In the genomic region with DNA sequence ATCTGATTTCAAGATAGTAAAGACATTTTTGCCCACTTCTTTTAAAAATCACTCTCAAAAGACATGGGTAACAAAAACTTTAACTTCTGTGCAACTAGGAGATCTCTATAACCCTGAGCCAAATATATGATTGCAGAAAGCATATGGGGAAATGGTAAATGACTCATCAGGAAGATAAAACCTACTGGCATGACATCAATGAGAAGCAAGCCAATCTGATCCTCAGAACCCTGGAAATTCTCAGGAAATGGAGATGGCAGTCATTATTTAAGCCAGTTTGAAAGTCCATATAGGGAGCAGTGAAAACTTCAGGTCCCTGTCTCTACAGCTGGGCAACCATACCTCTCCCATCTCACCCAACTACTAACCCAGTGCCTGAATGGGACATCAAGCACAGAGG, we compare ENCODE assay signal across 15 cellular contexts.
DNase-seq lines count a peak whose midpoint lies in the region; ATAC-seq, FAIRE-seq and TF ChIP-seq lines count a peak whose summit lies in the region.
"Had no signal": no experiment of that assay in that cellular context is flagged by ENCODE, and none has a peak within 500 bp of the region (broad histone marks: within the 10 kb centered on the region; RNA-seq: fewer than 3 reads in every experiment).

No MANE protein-coding gene starts in this region.

- FAIRE-seq in RCC 7860 (lab: Jason Lieb, UNC), result peak; percentile 55
- FAIRE-seq: A204.1, islet of Langerhans had no signal

- DNase-seq in NOMO-1 treated with DMSO at 0.1 percent for 48 hours (lab: John Stamatoyannopoulos, UW; ENCODE audit: unreplicated experiment), result peak; percentile 27
- no peak for DNase-seq in NOMO-1 treated with dmso at 0.1 percent for 144 hours (lab: John Stamatoyannopoulos, UW; ENCODE audit: unreplicated experiment)
- DNase-seq in RCC 7860 (ENCODE audit: low spot score), result peak; percentile 67
- DNase-seq in epithelial cell of esophagus (ENCODE audit: low read depth), result peak; percentile 49
- DNase-seq in skeletal muscle cell (ENCODE audit: low read depth), result peak; percentile 62
- DNase-seq in GM13976 (ENCODE audit: low spot score), result no peak
- no peak for DNase-seq in NCI-H510A (lab: John Stamatoyannopoulos, UW)
- DNase-seq: activated CD4-positive, alpha-beta T cell treated with anti-CD3 and anti-CD28 coated beads for 4 hours; activated T-cell treated with anti-CD3 and anti-CD28 coated beads, Interleukin-2, amount 50 U/mL, for 24 hours; amniotic stem cell; substantia nigra had no signal

- no peak for ATAC-seq in HG02588 (IDR thresholded peaks at IDR 0.05; ENCODE audit: unreplicated experiment)
- ATAC-seq: gastroesophageal sphincter had no signal

- H3K4me3 ChIP-seq in epithelial cell of esophagus (ENCODE audit: low read length), result no peak overlapping the region
- no peak overlapping the region for H3K4me3 ChIP-seq in skeletal muscle cell (ENCODE audit: low read depth, low read length)
- H3K4me3 ChIP-seq: gastroesophageal sphincter had no signal

- no peak for TF ChIP-seq CTCF in epithelial cell of esophagus (IDR thresholded peaks at IDR 0.05; ENCODE audit: insufficient read depth, low read depth, low read length, missing control alignments)
- no peak for TF ChIP-seq CTCF in GM13976 (IDR thresholded peaks at IDR 0.05; ENCODE audit: borderline replicate concordance, control extremely low read depth, extremely low read depth, insufficient read depth, missing control alignments)

- in situ Hi-C loops in GM13976 (cut with MboI; ENCODE audit: low sequenced_read_pairs, unreplicated experiment), result no loop called here

Comparison
In these comparisons a context has a peak if more than half of its experiments do, and no peak if none do; other contexts are left out.
1. DNase-seq: peak in NOMO-1 treated with DMSO at 0.1 percent for 48 hours (single experiment), RCC 7860 (single experiment), epithelial cell of esophagus (single experiment) and skeletal muscle cell (single experiment); none in NOMO-1 treated with dmso at 0.1 percent for 144 hours (single experiment), GM13976 (single experiment) and NCI-H510A (single experiment).